Comparison of ENCODE assay signal across 8 cellular contexts in the genomic region with DNA sequence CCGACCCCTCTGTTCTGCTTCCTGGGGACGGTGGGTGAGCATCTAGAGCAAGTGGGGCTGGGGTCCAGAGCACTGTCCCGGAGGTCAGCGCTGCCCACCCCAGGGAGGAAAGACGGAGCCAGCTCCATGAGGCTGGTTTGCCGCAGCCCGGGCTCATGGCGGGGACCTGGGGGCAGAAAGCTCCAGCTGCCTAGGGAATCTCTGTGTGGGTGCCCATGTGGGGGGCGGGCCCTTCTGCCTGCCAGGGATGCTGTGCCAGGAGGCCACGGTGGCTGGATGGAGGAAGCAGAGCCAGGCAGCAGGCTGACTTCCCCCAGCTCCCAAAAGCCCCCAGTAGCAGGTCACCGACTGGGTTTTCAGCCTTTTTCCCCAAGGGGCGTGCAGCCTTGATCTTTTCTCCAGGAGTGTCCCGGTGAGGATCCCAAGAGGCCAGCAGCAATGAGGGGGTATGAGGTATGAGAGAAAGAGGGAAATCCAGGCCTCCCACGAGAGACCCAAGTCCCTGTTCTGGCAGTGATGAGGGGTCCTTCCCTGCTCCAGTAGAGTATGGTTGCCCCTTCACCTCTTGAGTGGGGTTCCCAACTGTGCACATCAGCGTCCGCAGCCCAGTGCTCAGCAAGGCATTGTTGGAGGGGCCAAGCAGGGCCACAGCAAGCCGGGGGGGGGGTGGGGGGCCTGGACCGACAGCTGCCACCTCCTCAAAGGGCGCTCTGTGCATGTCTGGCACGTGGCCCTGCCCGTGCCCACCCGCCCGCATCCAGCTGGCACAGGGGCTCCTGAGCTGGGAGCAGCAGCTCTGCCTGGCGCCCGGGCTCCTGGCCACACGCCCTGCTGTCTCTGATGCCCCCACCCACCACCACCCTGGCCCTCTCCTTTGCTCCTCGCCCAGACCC. TPM values are rescaled to one million over a fixed set of nuclear protein-coding genes. Genes with fewer than 3 reads are reported as not detected.
DNase-seq lines count a peak whose midpoint lies in the region; ATAC-seq, FAIRE-seq and TF ChIP-seq lines count a peak whose summit lies in the region.

No MANE protein-coding gene starts in this region.

- H3K4me1 ChIP-seq in Panc1 (ENCODE audit: control insufficient read depth, insufficient read depth, low read length) (peaks cover 44% of the 10 kb centered on the region), rectal smooth muscle tissue (ENCODE audit: control insufficient read depth, insufficient read depth, low read length) (peaks cover 37% of the 10 kb centered on the region)

- H3K9ac ChIP-seq in rectal smooth muscle tissue (ENCODE audit: low read length): no peak overlapping the region

- CTCF ChIA-PET in Panc1 (lab: Charles Lee): no interaction called here

- H3K36me3 ChIP-seq in Panc1 (ENCODE audit: control insufficient read depth, insufficient read depth, low read length) (no peaks in the 10 kb centered on the region; the same call in 1 of the 2 replicates), rectal smooth muscle tissue (ENCODE audit: control insufficient read depth, insufficient read depth, low read length) (no peaks in the 10 kb centered on the region)

- H3K27ac ChIP-seq in Panc1 (ENCODE audit: low read length) (peak overlapping the region; percentile 81), rectal smooth muscle tissue (ENCODE audit: low read depth, low read length) (no peak overlapping the region)

- intact Hi-C loops in Panc1 (cut with micrococcal nuclease; ENCODE audit: unreplicated experiment): no loop called here

- H3K27me3 ChIP-seq in Panc1 (ENCODE audit: control insufficient read depth, insufficient read depth, low read length): no peaks in the 10 kb centered on the region
- no peaks in the 10 kb centered on the region for H3K27me3 ChIP-seq in rectal smooth muscle tissue (ENCODE audit: control insufficient read depth, insufficient read depth, low read length)

- BruUV-seq in Panc1 (replicated peaks; lab: Mats Ljungman, UMichigan): no TSS peak

- DNase-seq in GM19238 (ENCODE audit: insufficient read length, low spot score) (peak; percentile 5), Panc1 (ENCODE audit: low read depth, low spot score) (no peak), frontal cortex (ENCODE audit: low spot score in 2 of 2) (peak; percentile 49 to 77), NCI-H1436 treated with DMSO at 0.1 percent for 48 hours (lab: John Stamatoyannopoulos, UW) (no peak), NCI-H128 (lab: John Stamatoyannopoulos, UW; ENCODE audit: unreplicated experiment) (no peak)
- no peak for DNase-seq in activated CD4-positive, alpha-beta T cell treated with anti-CD3 and anti-CD28 coated beads, Interleukin-2, amount 50 U/mL, for 4 hours

- in situ Hi-C loops in Panc1 (cut with HindIII; ENCODE audit: low pct_unique_long_range_greater_than_20kb, low sequenced_read_pairs): no loop called here

- no peak for FAIRE-seq in frontal cortex (lab: Jason Lieb, UNC)

- POLR2A ChIA-PET in Panc1 (lab: Charles Lee): no interaction called here

- H3K4me3 ChIP-seq in Panc1 (ENCODE audit: low read depth in 2 of 2, low read length in 2 of 2): peak overlapping the region in 1 of 2 experiments; percentile 67; a peak in 2 of 4 replicates
- peak overlapping the region; percentile 88 for H3K4me3 ChIP-seq in rectal smooth muscle tissue (ENCODE audit: low read length)

- ATAC-seq in Panc1: no peak
- ATAC-seq in HG03521 (IDR thresholded peaks at IDR 0.05; ENCODE audit: unreplicated experiment): no peak

- H3K9me3 ChIP-seq in Panc1 (ENCODE audit: control insufficient read depth, insufficient read depth, low read depth, low read length): no peaks in the 10 kb centered on the region

- no peak for TF ChIP-seq CTCF in Panc1 (IDR thresholded peaks at IDR 0.05)

RNA-seq across cellular contexts. Expression of a gene that starts 15.6 kb away (rescaled TPM):
- 120 TPM for total RNA-seq in Panc1 (2021; ENCODE audit: unreplicated experiment)
- 112 TPM for polyA plus RNA-seq in Panc1 (2012; ENCODE audit: insufficient read length)
- 21.6 TPM for total RNA-seq in frontal cortex

RNA-seq across cellular contexts. Expression of a gene that starts 48.2 kb away (rescaled TPM):
- total RNA-seq in Panc1 (2021; ENCODE audit: unreplicated experiment) (2.7 TPM), frontal cortex (not detected)
- polyA plus RNA-seq in Panc1 (2012; ENCODE audit: insufficient read length): not detected

Comparison
In these comparisons a context has a peak if more than half of its experiments do, and no peak if none do; other contexts are left out.
1. DNase-seq: peak in GM19238 (single experiment) and frontal cortex (2 of 2); none in Panc1 (single experiment), NCI-H1436 treated with DMSO at 0.1 percent for 48 hours (single experiment), NCI-H128 (single experiment) and activated CD4-positive, alpha-beta T cell treated with anti-CD3 and anti-CD28 coated beads, Interleukin-2, amount 50 U/mL, for 4 hours (0 of 2).